ENCODE assay signal across 1 cellular context in genomic region chr16:84970447-84971127, GRCh38.
TF ChIP-seq lines count a peak whose summit lies in the region.

No MANE protein-coding gene starts in this region.

TF ChIP-seq in H1, 55 proteins besides CTCF, POLR2A, EP300 and RAD21 (continued from another document):
- 0 out of 2 replicates have a peak, but pooled peaks have one; percentile 6 for TF ChIP-seq YY1 (IDR thresholded peaks at IDR 0.05; ENCODE audit: low read depth, low read length)
- no peak for TF ChIP-seq MAFK (IDR thresholded peaks at IDR 0.05; ENCODE audit: low read depth, low read length)
- TF ChIP-seq TBP (IDR thresholded peaks at IDR 0.05; ENCODE audit: low read depth, low read length), result no peak
- peak; percentile 67; the same call in 1 of the 2 replicates for TF ChIP-seq EGR1 (IDR thresholded peaks at IDR 0.05; ENCODE audit: borderline replicate concordance, low read depth, low read length)
- TF ChIP-seq NANOG (IDR thresholded peaks at IDR 0.05; ENCODE audit: insufficient read depth, low read depth, low read length, poor library complexity, severe bottlenecking), result no peak
- no peak for TF ChIP-seq CBX8 (IDR thresholded peaks at IDR 0.05; ENCODE audit: borderline replicate concordance, low read depth, low read length)
- TF ChIP-seq NRF1 (IDR thresholded peaks at IDR 0.05; ENCODE audit: low read depth, low read length), result no peak
- TF ChIP-seq CTBP2 (IDR thresholded peaks at IDR 0.05; ENCODE audit: borderline replicate concordance, insufficient read depth, insufficient read length, low read length), result no peak
- no peak for TF ChIP-seq E2F6 (IDR thresholded peaks at IDR 0.05)
- no peak for TF ChIP-seq POU5F1 (IDR thresholded peaks at IDR 0.05; ENCODE audit: low read depth, low read length)
- TF ChIP-seq SP4 (IDR thresholded peaks at IDR 0.05; ENCODE audit: low read length), result no peak
- no peak for TF ChIP-seq POLR2AphosphoS5 (IDR thresholded peaks at IDR 0.05; ENCODE audit: low read depth, low read length)
- no peak for TF ChIP-seq PHF8 (conservative IDR thresholded peaks at IDR 0.05; ENCODE audit: low read depth, low read length)
- TF ChIP-seq USF2 (IDR thresholded peaks at IDR 0.05; ENCODE audit: low read length), result no peak
- TF ChIP-seq TAF1 (IDR thresholded peaks at IDR 0.05; ENCODE audit: low read depth, low read length), result no peak
- TF ChIP-seq BCL11A (IDR thresholded peaks at IDR 0.05; ENCODE audit: low read depth in 2 of 2, low read length in 2 of 2), result no peak
- no peak for TF ChIP-seq HDAC6 (IDR thresholded peaks at IDR 0.05; ENCODE audit: low read depth, low read length)
- no peak for TF ChIP-seq JUND (IDR thresholded peaks at IDR 0.05; ENCODE audit: low read length)
- TF ChIP-seq RXRA (IDR thresholded peaks at IDR 0.05; ENCODE audit: insufficient read depth, low read depth, low read length), result no peak
- TF ChIP-seq CHD2 (IDR thresholded peaks at IDR 0.05; ENCODE audit: low read length), result no peak
- TF ChIP-seq SP2 (IDR thresholded peaks at IDR 0.05; ENCODE audit: low read length), result no peak
- no peak for TF ChIP-seq TAF7 (optimal IDR thresholded peaks at IDR 0.05; ENCODE audit: borderline replicate concordance, low read depth, low read length)
- TF ChIP-seq ASH2L (IDR thresholded peaks at IDR 0.05; ENCODE audit: low read length), result no peak
- TF ChIP-seq TCF12 (IDR thresholded peaks at IDR 0.05; ENCODE audit: low read depth, low read length), result no peak
- TF ChIP-seq RNF2 (IDR thresholded peaks at IDR 0.05; ENCODE audit: borderline replicate concordance, low read depth, low read length, missing control alignments, poor library complexity, severe bottlenecking), result no peak
- TF ChIP-seq SIX5 (IDR thresholded peaks at IDR 0.05; ENCODE audit: low read depth, low read length), result no peak
- no peak for TF ChIP-seq ATF3 (IDR thresholded peaks at IDR 0.05; ENCODE audit: insufficient read depth, low read depth, low read length)
- no peak for TF ChIP-seq CHD1 (IDR thresholded peaks at IDR 0.05; ENCODE audit: low read depth, low read length)
- no peak for TF ChIP-seq SP1 (IDR thresholded peaks at IDR 0.05; ENCODE audit: low read depth, low read length)
- no peak for TF ChIP-seq GTF2F1 (IDR thresholded peaks at IDR 0.05; ENCODE audit: borderline replicate concordance, low read depth, low read length)
- TF ChIP-seq KDM4A (IDR thresholded peaks at IDR 0.05; ENCODE audit: low read depth, low read length, severe bottlenecking), result no peak
- TF ChIP-seq SIRT6 (IDR thresholded peaks at IDR 0.05; ENCODE audit: low read length), result no peak
- TF ChIP-seq CEBPB (IDR thresholded peaks at IDR 0.05; ENCODE audit: low read depth, low read length), result no peak
- no peak; the same call in 1 of the 2 replicates for TF ChIP-seq BACH1 (IDR thresholded peaks at IDR 0.05; ENCODE audit: low read length)
- no peak for TF ChIP-seq EZH2 (IDR thresholded peaks at IDR 0.05; ENCODE audit: low read depth, low read length, severe bottlenecking)
- TF ChIP-seq ZNF274 (IDR thresholded peaks at IDR 0.05; ENCODE audit: borderline replicate concordance, extremely low read depth, low read length), result no peak
- TF ChIP-seq TEAD4 (IDR thresholded peaks at IDR 0.05; ENCODE audit: low read depth, low read length), result peak; percentile 83
- TF ChIP-seq KDM5A (IDR thresholded peaks at IDR 0.05; ENCODE audit: low read length), result no peak
